ENCODE assay signal across 8 cellular contexts in genomic region chr3:63351159-63352007, GRCh38.
A peak's percentile ranks its signal among the peaks of the same experiment; 100 is the strongest.
DNase-seq lines count a peak whose midpoint lies in the region; ATAC-seq, FAIRE-seq and TF ChIP-seq lines count a peak whose summit lies in the region.

No MANE protein-coding gene starts in this region.

- no peak for FAIRE-seq in bronchial epithelial cell (lab: Jason Lieb, UNC)

- no peaks in the 10 kb centered on the region for H3K4me1 ChIP-seq in vagina

- ATAC-seq in HG02973 (IDR thresholded peaks at IDR 0.05; ENCODE audit: unreplicated experiment) (peak; percentile 65), left lobe of liver (peak; percentile 92)

- DNase-seq in AG20443 (ENCODE audit: low spot score) (peak; percentile 57), GM13977 (ENCODE audit: low spot score) (peak; percentile 36), NCI-H345 treated with DMSO at 0.1 percent for 48 hours (lab: John Stamatoyannopoulos, UW; ENCODE audit: unreplicated experiment) (peak; percentile 55), bronchial epithelial cell (ENCODE audit: low read depth) (peak; percentile 67), left lobe of liver (ENCODE audit: low spot score) (no peak), vagina (ENCODE audit: extremely low spot score in 2 of 2) (no peak)
- DNase-seq in activated effector memory CD4-positive, alpha-beta T cell treated with Interleukin-2 at 50 U/mL for 16 hours, result no peak

- H3K27me3 ChIP-seq in bronchial epithelial cell (ENCODE audit: control insufficient read depth, insufficient read depth, low read length), result peaks cover 3% of the 10 kb centered on the region
- H3K27me3 ChIP-seq in vagina, result no peaks in the 10 kb centered on the region

- H3K4me3 ChIP-seq in bronchial epithelial cell (ENCODE audit: low read depth, low read length) (no peak overlapping the region), vagina (no peak overlapping the region)

- H3K9me3 ChIP-seq in vagina, result no peaks in the 10 kb centered on the region

- in situ Hi-C loops in GM13977 (cut with MboI; ENCODE audit: low pct_unique_long_range_greater_than_20kb, low sequenced_read_pairs, unreplicated experiment), result loop anchor here (5.0 to 25.0 kb wide), 2 partner anchors 466 to 661 kb away; partner anchors contain the start of genes C3orf49 and PSMD6

- no peak overlapping the region for H3K27ac ChIP-seq in vagina

- intact Hi-C loops in vagina (cut with DNase I), result loop anchor here (2.0 to 10.0 kb wide), 2 partner anchors 465 to 643 kb away; no protein-coding TSS in a partner anchor

- TF ChIP-seq CTCF in GM13977 (IDR thresholded peaks at IDR 0.05; ENCODE audit: extremely low read depth, insufficient read depth, missing control alignments) (peak; percentile 76), bronchial epithelial cell (IDR thresholded peaks at IDR 0.05; ENCODE audit: insufficient read depth, low read length, severe bottlenecking) (peak; percentile 83), vagina (IDR thresholded peaks at IDR 0.05) (peak; percentile 59 to 86 (median 69))

- H3K36me3 ChIP-seq in bronchial epithelial cell (ENCODE audit: control insufficient read depth, insufficient read depth, low read length) (no peaks in the 10 kb centered on the region), vagina (no peaks in the 10 kb centered on the region)

- no peak for TF ChIP-seq POLR2A in vagina (IDR thresholded peaks at IDR 0.05)

Comparison
In these comparisons a context has a peak if more than half of its experiments do, and no peak if none do; other contexts are left out.
1. DNase-seq: peak in AG20443 (single experiment), GM13977 (single experiment), NCI-H345 treated with DMSO at 0.1 percent for 48 hours (single experiment) and bronchial epithelial cell (single experiment); none in left lobe of liver (single experiment), vagina (0 of 2) and activated effector memory CD4-positive, alpha-beta T cell treated with Interleukin-2 at 50 U/mL for 16 hours (single experiment).
2. Peak in every context shown above with its lines, with median percentiles within 50 percentile points of each other: CTCF ChIP-seq.